ENCODE assay signal across 24 cellular contexts in the genomic region with DNA sequence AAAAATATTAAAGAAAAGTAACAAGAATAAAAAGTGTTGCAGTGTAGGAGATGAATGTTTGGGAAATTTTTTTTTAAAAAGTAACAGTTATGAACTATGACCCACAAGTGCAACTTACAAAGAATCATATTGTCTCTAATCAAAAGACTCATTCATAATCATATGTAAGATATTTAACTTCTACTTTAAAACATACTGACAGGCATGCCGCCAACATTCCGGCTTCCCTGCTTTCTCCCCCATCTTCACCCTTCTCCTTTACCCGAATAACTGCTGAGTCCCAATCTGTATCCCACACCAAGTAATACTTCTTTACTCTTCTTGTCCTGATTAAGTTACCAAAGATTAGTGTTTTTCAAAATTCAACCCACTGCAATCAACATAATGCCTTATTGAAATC.
"Had no signal": no experiment of that assay in that cellular context is flagged by ENCODE, and none has a peak within 500 bp of the region (broad histone marks: within the 10 kb centered on the region; RNA-seq: fewer than 3 reads in every experiment).

No MANE protein-coding gene starts in this region.

- H3K4me3 ChIP-seq: coronary artery, dorsolateral prefrontal cortex, esophagus squamous epithelium, gastroesophageal sphincter, heart left ventricle, hepatocyte, lower lobe of right lung, mucosa of descending colon had no signal

- H3K4me1 ChIP-seq: esophagus squamous epithelium, gastroesophageal sphincter, heart left ventricle, lower lobe of right lung had no signal

- H3K27me3 ChIP-seq: esophagus squamous epithelium, heart left ventricle, hepatocyte had no signal

- H3K36me3 ChIP-seq: esophagus squamous epithelium, gastroesophageal sphincter, heart left ventricle, lower lobe of right lung had no signal

- H2AFZ ChIP-seq: hepatocyte had no signal

- H3K4me3 Mint-ChIP-seq: immature natural killer cell, mesothelial cell of epicardium, naive B cell had no signal

- H3K36me3 Mint-ChIP-seq: naive B cell had no signal

- H3K27me3 Mint-ChIP-seq: naive B cell had no signal

- H3K4me2 ChIP-seq: hepatocyte had no signal

- H3K27ac ChIP-seq: coronary artery, dorsolateral prefrontal cortex, epithelial cell of prostate, esophagus squamous epithelium, gastroesophageal sphincter, heart left ventricle, hepatocyte, lower lobe of right lung had no signal

- H3K9me3 ChIP-seq: lower lobe of right lung had no signal

- H3K27ac Mint-ChIP-seq: immature natural killer cell, mesothelial cell of epicardium, naive B cell had no signal

- H3K4me1 Mint-ChIP-seq: immature natural killer cell, mesothelial cell of epicardium, naive B cell had no signal

- H3K79me2 ChIP-seq: hepatocyte had no signal

- DNase-seq: dermis blood vessel endothelial cell; dorsolateral prefrontal cortex; effector CD4-positive, alpha-beta T cell; effector memory CD4-positive, alpha-beta T cell; erythroblast; esophagus squamous epithelium; foreskin fibroblast; heart left ventricle; hypothalamus; immature natural killer cell; islet precursor cell; kidney; kidney glomerular epithelial cell; left colon; left ventricle myocardium superior; lower lobe of right lung; mesenchymal stem cell; mucosa of descending colon; naive B cell had no signal
